In genomic region chr12:117134059-117134458, GRCh38 we compare ENCODE assay signal across 9 cellular contexts. TPM values are rescaled to one million over a fixed set of nuclear protein-coding genes. Genes with fewer than 3 reads are reported as not detected.
DNase-seq lines count a peak whose midpoint lies in the region; ATAC-seq lines count a peak whose summit lies in the region.
"Had no signal": no experiment of that assay in that cellular context is flagged by ENCODE, and none has a peak within 500 bp of the region (broad histone marks: within the 10 kb centered on the region; RNA-seq: fewer than 3 reads in every experiment).

No MANE protein-coding gene starts in this region.

- H3K9me3 Mint-ChIP-seq in T-helper 2 cell treated with Interferon-gamma antibody and Interleukin-4, amounts not matched to agents 5 μg/mL and 100 μg/mL, for 36 hours, result no peaks in the 10 kb centered on the region
- no peaks in the 10 kb centered on the region for H3K9me3 Mint-ChIP-seq in activated naive CD4-positive, alpha-beta T cell treated with anti-CD3 and anti-CD28 coated beads, Interleukin-2, amount 50 U/mL, for 72 hours

- H3K27me3 Mint-ChIP-seq in T-helper 2 cell treated with Interferon-gamma antibody and Interleukin-4, amounts not matched to agents 5 μg/mL and 100 μg/mL, for 36 hours (ENCODE audit: low read depth), result no peaks in the 10 kb centered on the region

- peak overlapping the region; percentile 82 for H3K27ac Mint-ChIP-seq in T-helper 2 cell treated with Interferon-gamma antibody and Interleukin-4, amounts not matched to agents 5 μg/mL and 100 μg/mL, for 36 hours
- H3K27ac Mint-ChIP-seq in activated naive CD4-positive, alpha-beta T cell treated with anti-CD3 and anti-CD28 coated beads, Interleukin-2, amount 50 U/mL, for 72 hours, result peak overlapping the region; percentile 44 to 88

- in situ Hi-C loops in G401 (cut with HindIII; ENCODE audit: low sequenced_read_pairs), result no loop called here

- H3K36me3 Mint-ChIP-seq in T-helper 2 cell treated with Interferon-gamma antibody and Interleukin-4, amounts not matched to agents 5 μg/mL and 100 μg/mL, for 36 hours (ENCODE audit: low read depth), result no peaks in the 10 kb centered on the region
- H3K36me3 Mint-ChIP-seq in activated naive CD4-positive, alpha-beta T cell treated with anti-CD3 and anti-CD28 coated beads, Interleukin-2, amount 50 U/mL, for 72 hours, result no peaks in the 10 kb centered on the region

- H3K4me3 Mint-ChIP-seq in T-helper 2 cell treated with Interferon-gamma antibody and Interleukin-4, amounts not matched to agents 5 μg/mL and 100 μg/mL, for 36 hours, result peak overlapping the region; percentile 22

- peaks cover 13% of the 10 kb centered on the region for H3K4me1 Mint-ChIP-seq in T-helper 2 cell treated with Interferon-gamma antibody and Interleukin-4, amounts not matched to agents 5 μg/mL and 100 μg/mL, for 36 hours (ENCODE audit: low read depth)

- DNase-seq in G401 (ENCODE audit: low spot score) (peak; percentile 80), GM19238 (ENCODE audit: insufficient read length, low spot score) (no peak), medulla oblongata (ENCODE audit: extremely low spot score) (no peak), NCI-H82 (lab: John Stamatoyannopoulos, UW) (no peak)
- DNase-seq in T-helper 2 cell treated with Interferon-gamma antibody and Interleukin-4, amounts not matched to agents 5 μg/mL and 100 μg/mL, for 36 hours (ENCODE audit: low spot score), result peak; percentile 84
- peak; percentile 39 to 82 for DNase-seq in activated naive CD4-positive, alpha-beta T cell treated with anti-CD3 and anti-CD28 coated beads, Interleukin-2, amount 50 U/mL, for 72 hours (ENCODE audit: low spot score in 2 of 2)
- peak; percentile 36 to 40 for DNase-seq in stimulated activated CD4-positive, alpha-beta T cell treated with anti-CD3 and anti-CD28 coated beads, Interleukin-2, amount 100 ng/mL, for 48 hours
- DNase-seq: NCI-H2081 had no signal

- ATAC-seq in activated naive CD4-positive, alpha-beta T cell treated with anti-CD3 and anti-CD28 coated beads, Interleukin-2, amount 50 U/mL, for 72 hours, result peak; percentile 87 to 91
- no peak for ATAC-seq in GM19467 (IDR thresholded peaks at IDR 0.05; ENCODE audit: unreplicated experiment)

RNA-seq across cellular contexts. Expression of gene TESC, which starts 34.8 kb away (rescaled TPM):
- 10.3 and 14.2 TPM in 2 replicates for total RNA-seq in G401 (2014; rRNA removed; shearing (Covaris generic))
- total RNA-seq in activated naive CD4-positive, alpha-beta T cell treated with anti-CD3 and anti-CD28 coated beads, Interleukin-2, amount 50 U/mL, for 72 hours, result 10 to 100 TPM in 1 of 2 donors, 1 to 10 TPM in 1; 9.0 to 22.7 TPM

RNA-seq across cellular contexts. Expression of gene FBXO21, which starts 56.2 kb away (rescaled TPM):
- 43.5 and 58.9 TPM in 2 replicates for total RNA-seq in G401 (2014; rRNA removed; shearing (Covaris generic))
- 10 to 100 TPM; 26.0 to 28.3 TPM for total RNA-seq in activated naive CD4-positive, alpha-beta T cell treated with anti-CD3 and anti-CD28 coated beads, Interleukin-2, amount 50 U/mL, for 72 hours

Comparison
In these comparisons a context has a peak if more than half of its experiments do, and no peak if none do; other contexts are left out.
1. DNase-seq: peak in G401 (single experiment), T-helper 2 cell treated with Interferon-gamma antibody and Interleukin-4, amounts not matched to agents 5 μg/mL and 100 μg/mL, for 36 hours (single experiment), activated naive CD4-positive, alpha-beta T cell treated with anti-CD3 and anti-CD28 coated beads, Interleukin-2, amount 50 U/mL, for 72 hours (2 of 2) and stimulated activated CD4-positive, alpha-beta T cell treated with anti-CD3 and anti-CD28 coated beads, Interleukin-2, amount 100 ng/mL, for 48 hours (2 of 2); none in GM19238 (single experiment), medulla oblongata (single experiment) and NCI-H82 (single experiment).